Comparison of ENCODE assay signal across 18 cellular contexts in the genomic region with DNA sequence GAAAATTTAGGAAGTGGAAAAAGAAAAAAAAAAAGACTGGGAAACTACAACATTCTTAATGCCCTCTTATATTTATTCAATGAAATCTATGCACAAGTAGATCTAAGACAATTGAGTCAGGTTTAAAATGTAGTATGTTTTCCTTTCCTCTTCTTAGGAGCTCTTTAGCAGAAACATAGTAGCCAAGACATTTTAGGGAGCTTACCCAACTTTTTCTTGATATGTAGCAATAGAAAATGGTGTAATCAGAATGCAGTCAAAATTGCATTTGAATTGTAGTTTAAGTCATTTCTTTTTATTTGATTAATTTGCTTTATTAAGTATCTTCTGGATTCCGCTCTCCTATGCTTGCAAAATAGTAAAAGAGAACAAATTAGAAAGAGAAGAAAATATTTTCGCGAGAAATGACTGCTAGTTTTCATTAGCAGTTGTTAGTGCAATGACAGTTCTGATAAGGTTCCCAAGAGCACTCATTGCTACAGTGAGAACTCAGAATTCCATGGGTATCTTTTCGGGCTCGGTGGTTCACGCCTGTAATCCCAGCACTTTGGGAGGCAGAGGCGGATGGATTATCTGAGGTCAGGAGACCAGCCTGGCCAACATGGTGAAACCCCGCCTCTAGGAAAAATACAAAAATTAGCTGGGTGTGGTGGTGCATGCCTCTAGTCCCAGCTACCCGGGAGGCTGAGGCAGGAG. TPM values are rescaled to one million over a fixed set of nuclear protein-coding genes. Genes with fewer than 3 reads are reported as not detected.
DNase-seq lines count a peak whose midpoint lies in the region; ATAC-seq lines count a peak whose summit lies in the region.
"Had no signal": no experiment of that assay in that cellular context is flagged by ENCODE, and none has a peak within 500 bp of the region (broad histone marks: within the 10 kb centered on the region; RNA-seq: fewer than 3 reads in every experiment).

No MANE protein-coding gene starts in this region.

- H3K27ac Mint-ChIP-seq in T-helper 1 cell treated with Interleukin-12 subunit alpha and Interleukin-12 subunit beta and Interleukin-4 antibody, amounts not matched to agents 30 μg/mL and 1 μg/mL, for 36 hours = peak overlapping the region; percentile 33
- H3K27ac Mint-ChIP-seq in activated T-helper 1 cell treated with anti-CD3 and anti-CD28 coated beads, Interleukin-12 subunit alpha, Interleukin-12 subunit beta, Interleukin-2, Interleukin-4 antibody, amounts not matched to agents 30 ng/mL and 10 ng/mL and 1 ng/mL, durations not matched to agents 14 hours and 24 hours and 36 hours = peak overlapping the region; percentile 79
- peak overlapping the region; percentile 91 to 97 (median 94) for H3K27ac Mint-ChIP-seq in immature natural killer cell

- intact Hi-C loops in activated T-helper 1 cell treated with anti-CD3 and anti-CD28 coated beads, Interleukin-12 subunit alpha, Interleukin-12 subunit beta, Interleukin-2, Interleukin-4 antibody, amounts not matched to agents 30 ng/mL and 10 ng/mL and 1 ng/mL, durations not matched to agents 14 hours and 24 hours and 36 hours (cut with micrococcal nuclease) = no loop called here
- intact Hi-C loops in sciatic nerve (cut with DNase I) = no loop called here

- ATAC-seq in sciatic nerve (no peak), HG03460 (IDR thresholded peaks at IDR 0.05; ENCODE audit: unreplicated experiment) (no peak), GM19023 (IDR thresholded peaks at IDR 0.05; ENCODE audit: unreplicated experiment) (no peak)
- ATAC-seq: A549 had no signal

- H3K4me3 Mint-ChIP-seq in T-helper 1 cell treated with Interleukin-12 subunit alpha and Interleukin-12 subunit beta and Interleukin-4 antibody, amounts not matched to agents 30 μg/mL and 1 μg/mL, for 36 hours = no peak overlapping the region
- H3K4me3 Mint-ChIP-seq in activated T-helper 1 cell treated with anti-CD3 and anti-CD28 coated beads, Interleukin-12 subunit alpha, Interleukin-12 subunit beta, Interleukin-2, Interleukin-4 antibody, amounts not matched to agents 30 ng/mL and 10 ng/mL and 1 ng/mL, durations not matched to agents 14 hours and 24 hours and 36 hours = peak overlapping the region; percentile 24
- peak overlapping the region; percentile 44 to 61 (median 51) for H3K4me3 Mint-ChIP-seq in immature natural killer cell

- no peaks in the 10 kb centered on the region for H3K9me3 Mint-ChIP-seq in T-helper 1 cell treated with Interleukin-12 subunit alpha and Interleukin-12 subunit beta and Interleukin-4 antibody, amounts not matched to agents 30 μg/mL and 1 μg/mL, for 36 hours
- H3K9me3 Mint-ChIP-seq in activated T-helper 1 cell treated with anti-CD3 and anti-CD28 coated beads, Interleukin-12 subunit alpha, Interleukin-12 subunit beta, Interleukin-2, Interleukin-4 antibody, amounts not matched to agents 30 ng/mL and 10 ng/mL and 1 ng/mL, durations not matched to agents 14 hours and 24 hours and 36 hours = no peaks in the 10 kb centered on the region
- H3K9me3 Mint-ChIP-seq in immature natural killer cell = no peaks in the 10 kb centered on the region
- H3K9me3 Mint-ChIP-seq: memory B cell had no signal

- DNase-seq in T-helper 1 cell (no peak), GF-D8 (lab: John Stamatoyannopoulos, UW) (peak; percentile 43), immature natural killer cell (no peak), sciatic nerve (ENCODE audit: low spot score) (no peak)
- DNase-seq in activated T-helper 1 cell treated with anti-CD3 and anti-CD28 coated beads, Interleukin-12 subunit alpha, Interleukin-12 subunit beta, Interleukin-2, Interleukin-4 antibody, amounts not matched to agents 30 ng/mL and 10 ng/mL and 1 ng/mL, durations not matched to agents 14 hours and 24 hours and 36 hours (ENCODE audit: low spot score) = no peak
- DNase-seq: Calu3; cortex of kidney; Kasumi-1; NCI-H2081; NK-92 treated with Interleukin-12 subunit alpha and Interleukin-12 subunit beta, amount 100 ng/mL, for 24 hours; nucleus accumbens; small intestine; WERI-Rb-1 had no signal

- H3K4me1 Mint-ChIP-seq in T-helper 1 cell treated with Interleukin-12 subunit alpha and Interleukin-12 subunit beta and Interleukin-4 antibody, amounts not matched to agents 30 μg/mL and 1 μg/mL, for 36 hours (ENCODE audit: low read depth) = peaks cover 73% of the 10 kb centered on the region
- H3K4me1 Mint-ChIP-seq in activated T-helper 1 cell treated with anti-CD3 and anti-CD28 coated beads, Interleukin-12 subunit alpha, Interleukin-12 subunit beta, Interleukin-2, Interleukin-4 antibody, amounts not matched to agents 30 ng/mL and 10 ng/mL and 1 ng/mL, durations not matched to agents 14 hours and 24 hours and 36 hours (ENCODE audit: low read depth) = peaks cover 84% of the 10 kb centered on the region
- H3K4me1 Mint-ChIP-seq in immature natural killer cell = peaks cover 84 to 97% of the 10 kb centered on the region in 2 donors

- H3K36me3 Mint-ChIP-seq in T-helper 1 cell treated with Interleukin-12 subunit alpha and Interleukin-12 subunit beta and Interleukin-4 antibody, amounts not matched to agents 30 μg/mL and 1 μg/mL, for 36 hours (ENCODE audit: low read depth) = peaks cover 16% of the 10 kb centered on the region
- H3K36me3 Mint-ChIP-seq in activated T-helper 1 cell treated with anti-CD3 and anti-CD28 coated beads, Interleukin-12 subunit alpha, Interleukin-12 subunit beta, Interleukin-2, Interleukin-4 antibody, amounts not matched to agents 30 ng/mL and 10 ng/mL and 1 ng/mL, durations not matched to agents 14 hours and 24 hours and 36 hours (ENCODE audit: low read depth) = peaks cover 29% of the 10 kb centered on the region
- no peaks in the 10 kb centered on the region for H3K36me3 Mint-ChIP-seq in immature natural killer cell

- no peaks in the 10 kb centered on the region for H3K27me3 Mint-ChIP-seq in T-helper 1 cell treated with Interleukin-12 subunit alpha and Interleukin-12 subunit beta and Interleukin-4 antibody, amounts not matched to agents 30 μg/mL and 1 μg/mL, for 36 hours (ENCODE audit: low read depth)
- no peaks in the 10 kb centered on the region for H3K27me3 Mint-ChIP-seq in activated T-helper 1 cell treated with anti-CD3 and anti-CD28 coated beads, Interleukin-12 subunit alpha, Interleukin-12 subunit beta, Interleukin-2, Interleukin-4 antibody, amounts not matched to agents 30 ng/mL and 10 ng/mL and 1 ng/mL, durations not matched to agents 14 hours and 24 hours and 36 hours (ENCODE audit: insufficient read depth)
- H3K27me3 Mint-ChIP-seq in immature natural killer cell (ENCODE audit: low read depth in 3 of 3) = peaks cover 0 to 14% (median 5%) of the 10 kb centered on the region in 3 donors
- H3K27me3 Mint-ChIP-seq: memory B cell had no signal

RNA-seq across cellular contexts. Expression of a gene that starts 52.2 kb away (rescaled TPM):
- total RNA-seq in activated T-helper 1 cell treated with anti-CD3 and anti-CD28 coated beads, Interleukin-12 subunit alpha, Interleukin-12 subunit beta, Interleukin-2, Interleukin-4 antibody, amounts not matched to agents 30 ng/mL and 10 ng/mL and 1 ng/mL, durations not matched to agents 14 hours and 24 hours and 36 hours = 60.5 and 62.5 TPM in 2 replicates
- polyA plus RNA-seq in immature natural killer cell = 10 to 100 TPM in 1 of 3 donors, 1 to 10 TPM in 2; 4.3 to 26.1 (median 7.8) TPM
- 12.7 TPM for total RNA-seq in sciatic nerve

Comparison
In these comparisons a context has a peak if more than half of its experiments do, and no peak if none do; other contexts are left out.
1. H3K27ac Mint-ChIP-seq: peak in every context shown above with its lines; median percentile 94 in immature natural killer cell; 79 in activated T-helper 1 cell treated with anti-CD3 and anti-CD28 coated beads, Interleukin-12 subunit alpha, Interleukin-12 subunit beta, Interleukin-2, Interleukin-4 antibody, amounts not matched to agents 30 ng/mL and 10 ng/mL and 1 ng/mL, durations not matched to agents 14 hours and 24 hours and 36 hours; 33 in T-helper 1 cell treated with Interleukin-12 subunit alpha and Interleukin-12 subunit beta and Interleukin-4 antibody, amounts not matched to agents 30 μg/mL and 1 μg/mL, for 36 hours.